In the genomic region with DNA sequence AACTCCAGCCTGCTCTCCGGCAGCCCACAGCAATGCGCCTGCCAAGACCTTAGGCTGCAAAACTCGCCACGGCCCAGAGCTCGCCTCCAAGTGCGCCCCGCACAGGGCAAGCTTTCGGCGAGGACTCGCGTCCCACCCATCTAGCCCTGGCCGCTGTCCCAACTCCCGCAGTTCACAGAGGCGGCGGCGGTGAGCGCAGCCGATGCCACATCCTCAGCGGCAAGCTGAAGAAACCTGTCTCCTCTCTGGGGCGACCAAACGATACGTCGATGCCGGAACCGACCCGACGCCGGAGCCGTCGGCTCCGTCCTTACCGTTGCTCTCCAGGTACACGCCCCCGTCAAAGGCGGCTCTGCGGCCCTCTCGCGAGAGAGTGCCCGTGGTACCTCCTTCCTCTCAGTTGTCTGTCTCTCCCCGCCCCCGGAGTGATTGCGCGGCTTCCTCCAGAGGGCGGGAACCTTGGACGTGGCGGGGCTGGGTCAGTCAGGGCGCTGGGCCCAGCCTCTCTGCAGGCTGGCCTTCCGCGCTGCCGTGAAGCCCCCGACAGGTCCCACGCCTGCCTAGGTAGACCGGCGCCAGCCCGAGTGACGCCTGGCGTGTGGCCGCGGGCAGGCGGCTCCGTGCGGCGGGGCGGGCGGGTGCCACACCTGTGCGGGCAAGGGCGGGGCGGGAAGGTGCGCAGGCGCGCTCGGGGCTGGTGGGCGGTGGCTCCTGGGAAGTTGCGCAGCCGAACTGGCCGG, we compare ENCODE assay signal across 1 cellular context.
TF ChIP-seq lines count a peak whose summit lies in the region.

No MANE protein-coding gene starts in this region.

TF ChIP-seq in GM12878, 131 proteins besides CTCF, POLR2A, EP300 and RAD21 (continued from another document):
- peak; percentile 10; the same call in 1 of the 2 replicates for TF ChIP-seq YY1 (IDR thresholded peaks at IDR 0.05; ENCODE audit: low read depth, low read length)
- TF ChIP-seq STAT1 (conservative IDR thresholded peaks at IDR 0.05), result no peak
- TF ChIP-seq TCF12 (IDR thresholded peaks at IDR 0.05; ENCODE audit: low read depth, low read length), result peak; percentile 28; the same call in 1 of the 2 replicates
- TF ChIP-seq, protein P1, sequence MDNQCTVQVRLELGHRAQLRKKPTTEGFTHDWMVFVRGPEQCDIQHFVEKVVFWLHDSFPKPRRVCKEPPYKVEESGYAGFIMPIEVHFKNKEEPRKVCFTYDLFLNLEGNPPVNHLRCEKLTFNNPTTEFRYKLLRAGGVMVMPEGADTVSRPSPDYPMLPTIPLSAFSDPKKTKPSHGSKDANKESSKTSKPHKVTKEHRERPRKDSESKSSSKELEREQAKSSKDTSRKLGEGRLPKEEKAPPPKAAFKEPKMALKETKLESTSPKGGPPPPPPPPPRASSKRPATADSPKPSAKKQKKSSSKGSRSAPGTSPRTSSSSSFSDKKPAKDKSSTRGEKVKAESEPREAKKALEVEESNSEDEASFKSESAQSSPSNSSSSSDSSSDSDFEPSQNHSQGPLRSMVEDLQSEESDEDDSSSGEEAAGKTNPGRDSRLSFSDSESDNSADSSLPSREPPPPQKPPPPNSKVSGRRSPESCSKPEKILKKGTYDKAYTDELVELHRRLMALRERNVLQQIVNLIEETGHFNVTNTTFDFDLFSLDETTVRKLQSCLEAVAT (IDR thresholded peaks at IDR 0.05), result peak; percentile 11
- TF ChIP-seq, protein P2, sequence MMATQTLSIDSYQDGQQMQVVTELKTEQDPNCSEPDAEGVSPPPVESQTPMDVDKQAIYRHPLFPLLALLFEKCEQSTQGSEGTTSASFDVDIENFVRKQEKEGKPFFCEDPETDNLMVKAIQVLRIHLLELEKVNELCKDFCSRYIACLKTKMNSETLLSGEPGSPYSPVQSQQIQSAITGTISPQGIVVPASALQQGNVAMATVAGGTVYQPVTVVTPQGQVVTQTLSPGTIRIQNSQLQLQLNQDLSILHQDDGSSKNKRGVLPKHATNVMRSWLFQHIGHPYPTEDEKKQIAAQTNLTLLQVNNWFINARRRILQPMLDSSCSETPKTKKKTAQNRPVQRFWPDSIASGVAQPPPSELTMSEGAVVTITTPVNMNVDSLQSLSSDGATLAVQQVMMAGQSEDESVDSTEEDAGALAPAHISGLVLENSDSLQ (IDR thresholded peaks at IDR 0.05), result peak; percentile 87
- peak; percentile 98 for TF ChIP-seq RCOR1 (conservative IDR thresholded peaks at IDR 0.05; ENCODE audit: low read depth, low read length)
- peak; percentile 66; the same call in 1 of the 2 replicates for TF ChIP-seq POLR2AphosphoS2 (IDR thresholded peaks at IDR 0.05; ENCODE audit: low read depth, low read length)
- TF ChIP-seq, protein P3, sequence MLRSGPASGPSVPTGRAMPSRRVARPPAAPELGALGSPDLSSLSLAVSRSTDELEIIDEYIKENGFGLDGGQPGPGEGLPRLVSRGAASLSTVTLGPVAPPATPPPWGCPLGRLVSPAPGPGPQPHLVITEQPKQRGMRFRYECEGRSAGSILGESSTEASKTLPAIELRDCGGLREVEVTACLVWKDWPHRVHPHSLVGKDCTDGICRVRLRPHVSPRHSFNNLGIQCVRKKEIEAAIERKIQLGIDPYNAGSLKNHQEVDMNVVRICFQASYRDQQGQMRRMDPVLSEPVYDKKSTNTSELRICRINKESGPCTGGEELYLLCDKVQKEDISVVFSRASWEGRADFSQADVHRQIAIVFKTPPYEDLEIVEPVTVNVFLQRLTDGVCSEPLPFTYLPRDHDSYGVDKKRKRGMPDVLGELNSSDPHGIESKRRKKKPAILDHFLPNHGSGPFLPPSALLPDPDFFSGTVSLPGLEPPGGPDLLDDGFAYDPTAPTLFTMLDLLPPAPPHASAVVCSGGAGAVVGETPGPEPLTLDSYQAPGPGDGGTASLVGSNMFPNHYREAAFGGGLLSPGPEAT (IDR thresholded peaks at IDR 0.05; ENCODE audit: low read depth), result peak; percentile 44; the same call in 1 of the 2 replicates
- TF ChIP-seq, protein P4, sequence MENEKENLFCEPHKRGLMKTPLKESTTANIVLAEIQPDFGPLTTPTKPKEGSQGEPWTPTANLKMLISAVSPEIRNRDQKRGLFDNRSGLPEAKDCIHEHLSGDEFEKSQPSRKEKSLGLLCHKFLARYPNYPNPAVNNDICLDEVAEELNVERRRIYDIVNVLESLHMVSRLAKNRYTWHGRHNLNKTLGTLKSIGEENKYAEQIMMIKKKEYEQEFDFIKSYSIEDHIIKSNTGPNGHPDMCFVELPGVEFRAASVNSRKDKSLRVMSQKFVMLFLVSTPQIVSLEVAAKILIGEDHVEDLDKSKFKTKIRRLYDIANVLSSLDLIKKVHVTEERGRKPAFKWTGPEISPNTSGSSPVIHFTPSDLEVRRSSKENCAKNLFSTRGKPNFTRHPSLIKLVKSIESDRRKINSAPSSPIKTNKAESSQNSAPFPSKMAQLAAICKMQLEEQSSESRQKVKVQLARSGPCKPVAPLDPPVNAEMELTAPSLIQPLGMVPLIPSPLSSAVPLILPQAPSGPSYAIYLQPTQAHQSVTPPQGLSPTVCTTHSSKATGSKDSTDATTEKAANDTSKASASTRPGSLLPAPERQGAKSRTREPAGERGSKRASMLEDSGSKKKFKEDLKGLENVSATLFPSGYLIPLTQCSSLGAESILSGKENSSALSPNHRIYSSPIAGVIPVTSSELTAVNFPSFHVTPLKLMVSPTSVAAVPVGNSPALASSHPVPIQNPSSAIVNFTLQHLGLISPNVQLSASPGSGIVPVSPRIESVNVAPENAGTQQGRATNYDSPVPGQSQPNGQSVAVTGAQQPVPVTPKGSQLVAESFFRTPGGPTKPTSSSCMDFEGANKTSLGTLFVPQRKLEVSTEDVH (IDR thresholded peaks at IDR 0.05; ENCODE audit: low read depth, partially characterized antibody), result no peak
- no peak; the same call in 1 of the 2 replicates for TF ChIP-seq RB1 (IDR thresholded peaks at IDR 0.05; ENCODE audit: borderline replicate concordance)
- TF ChIP-seq MYC (IDR thresholded peaks at IDR 0.05; ENCODE audit: insufficient read depth, insufficient read length, insufficient replicate concordance, low read length, severe bottlenecking), result no peak
- peak; percentile 72 for TF ChIP-seq LARP7 (IDR thresholded peaks at IDR 0.05)
- peak; percentile 55; the same call in 1 of the 2 replicates for TF ChIP-seq SMAD5 (IDR thresholded peaks at IDR 0.05; ENCODE audit: low read depth)
- peak; percentile 26 for TF ChIP-seq RELA (IDR thresholded peaks at IDR 0.05; ENCODE audit: borderline replicate concordance, partially characterized antibody)
- TF ChIP-seq, protein P5, sequence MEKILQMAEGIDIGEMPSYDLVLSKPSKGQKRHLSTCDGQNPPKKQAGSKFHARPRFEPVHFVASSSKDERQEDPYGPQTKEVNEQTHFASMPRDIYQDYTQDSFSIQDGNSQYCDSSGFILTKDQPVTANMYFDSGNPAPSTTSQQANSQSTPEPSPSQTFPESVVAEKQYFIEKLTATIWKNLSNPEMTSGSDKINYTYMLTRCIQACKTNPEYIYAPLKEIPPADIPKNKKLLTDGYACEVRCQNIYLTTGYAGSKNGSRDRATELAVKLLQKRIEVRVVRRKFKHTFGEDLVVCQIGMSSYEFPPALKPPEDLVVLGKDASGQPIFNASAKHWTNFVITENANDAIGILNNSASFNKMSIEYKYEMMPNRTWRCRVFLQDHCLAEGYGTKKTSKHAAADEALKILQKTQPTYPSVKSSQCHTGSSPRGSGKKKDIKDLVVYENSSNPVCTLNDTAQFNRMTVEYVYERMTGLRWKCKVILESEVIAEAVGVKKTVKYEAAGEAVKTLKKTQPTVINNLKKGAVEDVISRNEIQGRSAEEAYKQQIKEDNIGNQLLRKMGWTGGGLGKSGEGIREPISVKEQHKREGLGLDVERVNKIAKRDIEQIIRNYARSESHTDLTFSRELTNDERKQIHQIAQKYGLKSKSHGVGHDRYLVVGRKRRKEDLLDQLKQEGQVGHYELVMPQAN (conservative IDR thresholded peaks at IDR 0.05), result peak; percentile 57; the same call in 1 of the 2 replicates
- TF ChIP-seq EGR1 (IDR thresholded peaks at IDR 0.05; ENCODE audit: borderline replicate concordance in 1 of 2, low read depth in 2 of 2, low read length in 2 of 2), result peak in 1 of 2 experiments; percentile 92; a peak in 2 of 3 replicates
- TF ChIP-seq, protein P6, sequence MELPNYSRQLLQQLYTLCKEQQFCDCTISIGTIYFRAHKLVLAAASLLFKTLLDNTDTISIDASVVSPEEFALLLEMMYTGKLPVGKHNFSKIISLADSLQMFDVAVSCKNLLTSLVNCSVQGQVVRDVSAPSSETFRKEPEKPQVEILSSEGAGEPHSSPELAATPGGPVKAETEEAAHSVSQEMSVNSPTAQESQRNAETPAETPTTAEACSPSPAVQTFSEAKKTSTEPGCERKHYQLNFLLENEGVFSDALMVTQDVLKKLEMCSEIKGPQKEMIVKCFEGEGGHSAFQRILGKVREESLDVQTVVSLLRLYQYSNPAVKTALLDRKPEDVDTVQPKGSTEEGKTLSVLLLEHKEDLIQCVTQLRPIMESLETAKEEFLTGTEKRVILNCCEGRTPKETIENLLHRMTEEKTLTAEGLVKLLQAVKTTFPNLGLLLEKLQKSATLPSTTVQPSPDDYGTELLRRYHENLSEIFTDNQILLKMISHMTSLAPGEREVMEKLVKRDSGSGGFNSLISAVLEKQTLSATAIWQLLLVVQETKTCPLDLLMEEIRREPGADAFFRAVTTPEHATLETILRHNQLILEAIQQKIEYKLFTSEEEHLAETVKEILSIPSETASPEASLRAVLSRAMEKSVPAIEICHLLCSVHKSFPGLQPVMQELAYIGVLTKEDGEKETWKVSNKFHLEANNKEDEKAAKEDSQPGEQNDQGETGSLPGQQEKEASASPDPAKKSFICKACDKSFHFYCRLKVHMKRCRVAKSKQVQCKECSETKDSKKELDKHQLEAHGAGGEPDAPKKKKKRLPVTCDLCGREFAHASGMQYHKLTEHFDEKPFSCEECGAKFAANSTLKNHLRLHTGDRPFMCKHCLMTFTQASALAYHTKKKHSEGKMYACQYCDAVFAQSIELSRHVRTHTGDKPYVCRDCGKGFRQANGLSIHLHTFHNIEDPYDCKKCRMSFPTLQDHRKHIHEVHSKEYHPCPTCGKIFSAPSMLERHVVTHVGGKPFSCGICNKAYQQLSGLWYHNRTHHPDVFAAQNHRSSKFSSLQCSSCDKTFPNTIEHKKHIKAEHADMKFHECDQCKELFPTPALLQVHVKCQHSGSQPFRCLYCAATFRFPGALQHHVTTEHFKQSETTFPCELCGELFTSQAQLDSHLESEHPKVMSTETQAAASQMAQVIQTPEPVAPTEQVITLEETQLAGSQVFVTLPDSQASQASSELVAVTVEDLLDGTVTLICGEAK (IDR thresholded peaks at IDR 0.05; ENCODE audit: borderline replicate concordance), result 0 out of 2 replicates have a peak, but pooled peaks have one; percentile 7
- TF ChIP-seq, protein P7, sequence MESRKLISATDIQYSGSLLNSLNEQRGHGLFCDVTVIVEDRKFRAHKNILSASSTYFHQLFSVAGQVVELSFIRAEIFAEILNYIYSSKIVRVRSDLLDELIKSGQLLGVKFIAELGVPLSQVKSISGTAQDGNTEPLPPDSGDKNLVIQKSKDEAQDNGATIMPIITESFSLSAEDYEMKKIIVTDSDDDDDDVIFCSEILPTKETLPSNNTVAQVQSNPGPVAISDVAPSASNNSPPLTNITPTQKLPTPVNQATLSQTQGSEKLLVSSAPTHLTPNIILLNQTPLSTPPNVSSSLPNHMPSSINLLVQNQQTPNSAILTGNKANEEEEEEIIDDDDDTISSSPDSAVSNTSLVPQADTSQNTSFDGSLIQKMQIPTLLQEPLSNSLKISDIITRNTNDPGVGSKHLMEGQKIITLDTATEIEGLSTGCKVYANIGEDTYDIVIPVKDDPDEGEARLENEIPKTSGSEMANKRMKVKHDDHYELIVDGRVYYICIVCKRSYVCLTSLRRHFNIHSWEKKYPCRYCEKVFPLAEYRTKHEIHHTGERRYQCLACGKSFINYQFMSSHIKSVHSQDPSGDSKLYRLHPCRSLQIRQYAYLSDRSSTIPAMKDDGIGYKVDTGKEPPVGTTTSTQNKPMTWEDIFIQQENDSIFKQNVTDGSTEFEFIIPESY (IDR thresholded peaks at IDR 0.05), result peak; percentile 52; the same call in 1 of the 2 replicates
- TF ChIP-seq, protein P8, sequence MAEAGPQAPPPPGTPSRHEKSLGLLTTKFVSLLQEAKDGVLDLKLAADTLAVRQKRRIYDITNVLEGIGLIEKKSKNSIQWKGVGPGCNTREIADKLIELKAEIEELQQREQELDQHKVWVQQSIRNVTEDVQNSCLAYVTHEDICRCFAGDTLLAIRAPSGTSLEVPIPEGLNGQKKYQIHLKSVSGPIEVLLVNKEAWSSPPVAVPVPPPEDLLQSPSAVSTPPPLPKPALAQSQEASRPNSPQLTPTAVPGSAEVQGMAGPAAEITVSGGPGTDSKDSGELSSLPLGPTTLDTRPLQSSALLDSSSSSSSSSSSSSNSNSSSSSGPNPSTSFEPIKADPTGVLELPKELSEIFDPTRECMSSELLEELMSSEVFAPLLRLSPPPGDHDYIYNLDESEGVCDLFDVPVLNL (IDR thresholded peaks at IDR 0.05; ENCODE audit: low read depth, low read length), result peak; percentile 69; the same call in 1 of the 2 replicates
- TF ChIP-seq RUNX3 (IDR thresholded peaks at IDR 0.05; ENCODE audit: low read length), result 0 out of 2 replicates have a peak, but pooled peaks have one; percentile 4
- TF ChIP-seq WRNIP1 (IDR thresholded peaks at IDR 0.05; ENCODE audit: borderline replicate concordance, low read depth, low read length), result no peak
- TF ChIP-seq CBFB (IDR thresholded peaks at IDR 0.05; ENCODE audit: low read depth), result peak; percentile 75; the same call in 1 of the 2 replicates
- TF ChIP-seq, protein P9, sequence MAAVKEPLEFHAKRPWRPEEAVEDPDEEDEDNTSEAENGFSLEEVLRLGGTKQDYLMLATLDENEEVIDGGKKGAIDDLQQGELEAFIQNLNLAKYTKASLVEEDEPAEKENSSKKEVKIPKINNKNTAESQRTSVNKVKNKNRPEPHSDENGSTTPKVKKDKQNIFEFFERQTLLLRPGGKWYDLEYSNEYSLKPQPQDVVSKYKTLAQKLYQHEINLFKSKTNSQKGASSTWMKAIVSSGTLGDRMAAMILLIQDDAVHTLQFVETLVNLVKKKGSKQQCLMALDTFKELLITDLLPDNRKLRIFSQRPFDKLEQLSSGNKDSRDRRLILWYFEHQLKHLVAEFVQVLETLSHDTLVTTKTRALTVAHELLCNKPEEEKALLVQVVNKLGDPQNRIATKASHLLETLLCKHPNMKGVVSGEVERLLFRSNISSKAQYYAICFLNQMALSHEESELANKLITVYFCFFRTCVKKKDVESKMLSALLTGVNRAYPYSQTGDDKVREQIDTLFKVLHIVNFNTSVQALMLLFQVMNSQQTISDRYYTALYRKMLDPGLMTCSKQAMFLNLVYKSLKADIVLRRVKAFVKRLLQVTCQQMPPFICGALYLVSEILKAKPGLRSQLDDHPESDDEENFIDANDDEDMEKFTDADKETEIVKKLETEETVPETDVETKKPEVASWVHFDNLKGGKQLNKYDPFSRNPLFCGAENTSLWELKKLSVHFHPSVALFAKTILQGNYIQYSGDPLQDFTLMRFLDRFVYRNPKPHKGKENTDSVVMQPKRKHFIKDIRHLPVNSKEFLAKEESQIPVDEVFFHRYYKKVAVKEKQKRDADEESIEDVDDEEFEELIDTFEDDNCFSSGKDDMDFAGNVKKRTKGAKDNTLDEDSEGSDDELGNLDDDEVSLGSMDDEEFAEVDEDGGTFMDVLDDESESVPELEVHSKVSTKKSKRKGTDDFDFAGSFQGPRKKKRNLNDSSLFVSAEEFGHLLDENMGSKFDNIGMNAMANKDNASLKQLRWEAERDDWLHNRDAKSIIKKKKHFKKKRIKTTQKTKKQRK (IDR thresholded peaks at IDR 0.05; ENCODE audit: low read depth, low read length), result no peak
- TF ChIP-seq CBX5 (IDR thresholded peaks at IDR 0.05; ENCODE audit: low read depth), result 0 out of 2 replicates have a peak, but pooled peaks have one; percentile 36
- TF ChIP-seq CHD2 (IDR thresholded peaks at IDR 0.05; ENCODE audit: borderline replicate concordance, low read depth, low read length), result peak; percentile 99
TF ChIP-seq in GM12878: peak in this region for 48.
